In the genomic region with DNA sequence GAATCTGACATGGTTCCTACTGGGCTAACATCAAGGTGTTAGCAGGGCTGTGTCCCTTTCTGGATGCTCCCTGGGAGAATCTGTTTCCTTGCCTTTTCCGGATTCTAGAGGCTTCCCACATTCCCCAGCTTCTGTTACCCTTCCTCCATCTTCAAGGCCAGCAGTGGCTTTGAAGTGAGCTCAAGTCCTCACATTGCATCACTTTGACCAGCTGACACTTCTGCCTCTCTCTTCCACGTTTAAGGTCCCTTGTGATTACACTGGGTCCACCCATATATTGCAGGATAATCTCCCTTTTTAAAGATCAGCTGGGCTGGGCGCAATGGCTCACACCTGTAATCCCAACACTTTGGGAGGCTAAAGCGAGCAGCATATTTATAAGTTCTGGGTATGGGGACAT, we compare ENCODE assay signal across 17 cellular contexts.
"Had no signal": no experiment of that assay in that cellular context is flagged by ENCODE, and none has a peak within 500 bp of the region (broad histone marks: within the 10 kb centered on the region; RNA-seq: fewer than 3 reads in every experiment).

No MANE protein-coding gene starts in this region.

- H3K4me3 ChIP-seq: colonic mucosa, esophagus squamous epithelium, ovary, stomach, testis, upper lobe of left lung had no signal

- ATAC-seq: activated CD8-positive, alpha-beta T cell treated with anti-CD3 and anti-CD28 coated beads, Interleukin-2, amount 10 ng/mL, durations not matched to agents 7 days and 5 days; sciatic nerve had no signal

- H3K4me3 Mint-ChIP-seq: activated B cell treated with CpG ODN at 0.5 μM for 24 hours; activated CD8-positive, alpha-beta T cell treated with anti-CD3 and anti-CD28 coated beads, Interleukin-2, amount 10 ng/mL, durations not matched to agents 7 days and 5 days; brain; mesothelial cell of epicardium had no signal

- H3K4me1 ChIP-seq: colonic mucosa had no signal

- H3K27ac Mint-ChIP-seq: activated B cell treated with CpG ODN at 0.5 μM for 24 hours; activated CD8-positive, alpha-beta T cell treated with anti-CD3 and anti-CD28 coated beads, Interleukin-2, amount 10 ng/mL, durations not matched to agents 7 days and 5 days; brain; mesothelial cell of epicardium had no signal

- H3K9me3 ChIP-seq: colonic mucosa, esophagus squamous epithelium, ovary, stomach, testis, upper lobe of left lung had no signal

- H3K27me3 ChIP-seq: colonic mucosa, esophagus squamous epithelium, ovary, stomach, testis, upper lobe of left lung had no signal

- H3K27ac ChIP-seq: colonic mucosa, ovary, stomach, testis, upper lobe of left lung had no signal

- DNase-seq: activated B cell treated with CpG ODN at 0.5 μM for 24 hours; activated CD4-positive, alpha-beta T cell treated with anti-CD3 and anti-CD28 coated beads for 48 hours; activated CD8-positive, alpha-beta memory T cell treated with anti-CD3 and anti-CD28 coated beads, Interleukin-2, amount 50 U/mL, for 4 hours; activated CD8-positive, alpha-beta T cell treated with anti-CD3 and anti-CD28 coated beads, Interleukin-2, amount 10 ng/mL, durations not matched to agents 7 days and 5 days; activated naive CD4-positive, alpha-beta T cell; central memory CD4-positive, alpha-beta T cell; colonic mucosa; esophagus squamous epithelium; hypothalamus; ovary; stomach; T-helper 2 cell; testis; upper lobe of left lung had no signal

- H3K36me3 ChIP-seq: colonic mucosa, ovary, upper lobe of left lung had no signal

- H3K9me3 Mint-ChIP-seq: activated B cell treated with CpG ODN at 0.5 μM for 24 hours had no signal

- H3K27me3 Mint-ChIP-seq: activated B cell treated with CpG ODN at 0.5 μM for 24 hours, brain had no signal
